ENCODE assay signal across 1 cellular context in genomic region chr21:36499578-36500471, GRCh38.
TF ChIP-seq lines count a peak whose summit lies in the region.

No MANE protein-coding gene starts in this region.

TF ChIP-seq in IMR-90, 13 proteins besides CTCF, POLR2A, EP300 and RAD21:
- no peak for TF ChIP-seq MAFK (IDR thresholded peaks at IDR 0.05; ENCODE audit: low read depth, low read length)
- TF ChIP-seq MXI1 (IDR thresholded peaks at IDR 0.05; ENCODE audit: borderline replicate concordance, low read depth, low read length) = no peak
- TF ChIP-seq BHLHE40 (IDR thresholded peaks at IDR 0.05; ENCODE audit: low read depth, low read length) = no peak
- TF ChIP-seq, protein P1, sequence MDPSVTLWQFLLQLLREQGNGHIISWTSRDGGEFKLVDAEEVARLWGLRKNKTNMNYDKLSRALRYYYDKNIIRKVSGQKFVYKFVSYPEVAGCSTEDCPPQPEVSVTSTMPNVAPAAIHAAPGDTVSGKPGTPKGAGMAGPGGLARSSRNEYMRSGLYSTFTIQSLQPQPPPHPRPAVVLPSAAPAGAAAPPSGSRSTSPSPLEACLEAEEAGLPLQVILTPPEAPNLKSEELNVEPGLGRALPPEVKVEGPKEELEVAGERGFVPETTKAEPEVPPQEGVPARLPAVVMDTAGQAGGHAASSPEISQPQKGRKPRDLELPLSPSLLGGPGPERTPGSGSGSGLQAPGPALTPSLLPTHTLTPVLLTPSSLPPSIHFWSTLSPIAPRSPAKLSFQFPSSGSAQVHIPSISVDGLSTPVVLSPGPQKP (IDR thresholded peaks at IDR 0.05; ENCODE audit: borderline replicate concordance, low read depth, low read length) = no peak
- no peak for TF ChIP-seq FOS (IDR thresholded peaks at IDR 0.05; ENCODE audit: low read depth, low read length)
TF ChIP-seq in IMR-90: peak in this region for 0.
